27 cellular contexts compared by ENCODE assay signal in the genomic region with DNA sequence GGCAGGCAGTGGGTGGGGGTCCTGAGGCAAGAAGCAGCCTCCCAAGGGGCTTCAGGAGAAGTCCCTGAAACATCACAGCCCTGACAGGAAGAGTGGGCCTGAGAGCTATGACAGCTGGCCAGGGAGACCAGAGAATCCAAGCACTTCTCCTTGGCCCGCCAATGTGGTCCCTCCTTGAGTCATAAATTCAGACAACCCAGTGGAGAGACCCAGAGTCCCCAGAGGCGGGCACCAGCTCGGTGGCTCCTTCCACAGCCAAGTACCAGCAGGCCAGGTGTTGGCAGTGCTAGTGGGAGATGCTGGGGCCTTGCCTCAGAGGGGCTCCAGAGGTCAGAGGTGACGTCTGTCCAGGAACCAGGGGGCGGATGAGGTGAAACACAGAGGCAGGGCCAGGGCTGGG. TPM values are rescaled to one million over a fixed set of nuclear protein-coding genes. Genes with fewer than 3 reads are reported as not detected.
A peak's percentile ranks its signal among the peaks of the same experiment; 100 is the strongest.
DNase-seq lines count a peak whose midpoint lies in the region; ATAC-seq and TF ChIP-seq lines count a peak whose summit lies in the region.
"Had no signal": no experiment of that assay in that cellular context is flagged by ENCODE, and none has a peak within 500 bp of the region (broad histone marks: within the 10 kb centered on the region; RNA-seq: fewer than 3 reads in every experiment).

No MANE protein-coding gene starts in this region.

- H3K27ac Mint-ChIP-seq in stimulated activated naive CD8-positive, alpha-beta T cell treated with anti-CD3 and anti-CD28 coated beads, Interleukin-15, Interleukin-2, amounts not matched to agents 100 ng/mL and 50 ng/mL, for 24 hours, result peak overlapping the region; percentile 15
- H3K27ac Mint-ChIP-seq in stimulated activated naive CD8-positive, alpha-beta T cell treated with anti-CD3 and anti-CD28 coated beads, Interleukin-15, amount 100 ng/mL, for 72 hours, result no peak overlapping the region
- peak overlapping the region; percentile 32; the same call in 1 of the 2 replicates for H3K27ac Mint-ChIP-seq in WTC11
- H3K27ac Mint-ChIP-seq in naive B cell, result peak overlapping the region; percentile 93 to 99 (median 98)
- H3K27ac Mint-ChIP-seq: activated CD4-positive, alpha-beta T cell treated with anti-CD3 and anti-CD28 coated beads for 36 hours; activated CD8-positive, alpha-beta memory T cell treated with anti-CD3 and anti-CD28 coated beads, Interleukin-2, amount 10 ng/mL, durations not matched to agents 7 days and 5 days; immature natural killer cell had no signal

- in situ Hi-C loops in brain microvascular endothelial cell (cut with HindIII; ENCODE audit: low pct_ligation_motif_present, low sequenced_read_pairs), result no loop called here

- H3K27me3 ChIP-seq in brain microvascular endothelial cell (replicated peaks), result no peaks in the 10 kb centered on the region
- H3K27me3 ChIP-seq: hepatocyte, transverse colon had no signal

- H3K27ac ChIP-seq in brain microvascular endothelial cell, result no peak overlapping the region
- H3K27ac ChIP-seq: hepatocyte, left ventricle myocardium inferior had no signal

- no peak overlapping the region for H3K4me3 Mint-ChIP-seq in stimulated activated naive CD8-positive, alpha-beta T cell treated with anti-CD3 and anti-CD28 coated beads, Interleukin-15, Interleukin-2, amounts not matched to agents 100 ng/mL and 50 ng/mL, for 24 hours
- H3K4me3 Mint-ChIP-seq in stimulated activated naive CD8-positive, alpha-beta T cell treated with anti-CD3 and anti-CD28 coated beads, Interleukin-15, amount 100 ng/mL, for 72 hours, result no peak overlapping the region
- no peak overlapping the region for H3K4me3 Mint-ChIP-seq in WTC11
- H3K4me3 Mint-ChIP-seq in naive B cell, result peak overlapping the region in 7 of 8 donors; percentile 91 to 98 (median 94)
- H3K4me3 Mint-ChIP-seq: activated CD4-positive, alpha-beta T cell treated with anti-CD3 and anti-CD28 coated beads for 36 hours; activated CD8-positive, alpha-beta memory T cell treated with anti-CD3 and anti-CD28 coated beads, Interleukin-2, amount 10 ng/mL, durations not matched to agents 7 days and 5 days; immature natural killer cell; T-cell had no signal

- peaks cover 55% of the 10 kb centered on the region for H3K36me3 ChIP-seq in brain microvascular endothelial cell (replicated peaks)

- no peak overlapping the region for H3K4me3 ChIP-seq in brain microvascular endothelial cell (ENCODE audit: low read depth, low read length)
- H3K4me3 ChIP-seq: hepatocyte, left ventricle myocardium inferior, transverse colon had no signal

- no peak for ATAC-seq in stimulated activated naive CD8-positive, alpha-beta T cell treated with anti-CD3 and anti-CD28 coated beads, Interleukin-15, amount 100 ng/mL, for 72 hours
- ATAC-seq in WTC11 (no peak), naive B cell (ENCODE audit: low read depth in 2 of 2) (no peak)
- ATAC-seq in activated CD4-positive, CD25-positive, alpha-beta regulatory T cell treated with anti-CD3 and anti-CD28 coated beads, Interleukin-2, amount 50 U/mL, for 24 hours, result no peak
- ATAC-seq: activated CD4-positive, alpha-beta T cell treated with anti-CD3 and anti-CD28 coated beads for 36 hours; activated CD8-positive, alpha-beta memory T cell treated with anti-CD3 and anti-CD28 coated beads, Interleukin-2, amount 10 ng/mL, durations not matched to agents 7 days and 5 days; esophagus mucosa; PC-3; stimulated activated naive CD8-positive, alpha-beta T cell treated with anti-CD3 and anti-CD28 coated beads, Interleukin-15, Interleukin-2, amounts not matched to agents 100 U/mL and 50 U/mL, for 24 hours; T-cell had no signal

- POLR2A ChIA-PET in WTC11 (lab: Charles Lee), result interaction anchor here (0.6 kb wide), 1 partner anchor 163 kb away, joined by 5 read pairs; no protein-coding TSS in a partner anchor

- CTCF ChIA-PET in WTC11 (lab: Charles Lee), result interaction anchor here (1.1 to 6.3 kb wide), 3 partner anchors 8 to 16 kb away, joined by 3 to 57 read pairs (median 29); a partner anchor contains a TSS

- H3K36me3 Mint-ChIP-seq in stimulated activated naive CD8-positive, alpha-beta T cell treated with anti-CD3 and anti-CD28 coated beads, Interleukin-15, Interleukin-2, amounts not matched to agents 100 ng/mL and 50 ng/mL, for 24 hours (ENCODE audit: low read depth), result peaks cover 54% of the 10 kb centered on the region
- H3K36me3 Mint-ChIP-seq in WTC11, result peaks cover 57% of the 10 kb centered on the region
- H3K36me3 Mint-ChIP-seq in naive B cell, result peaks cover 17 to 24% of the 10 kb centered on the region in 2 donors

- DNase-seq in stimulated activated naive CD8-positive, alpha-beta T cell treated with anti-CD3 and anti-CD28 coated beads, Interleukin-15, amount 100 ng/mL, for 72 hours, result no peak
- no peak for DNase-seq in WTC11 (ENCODE audit: low spot score)
- DNase-seq in naive B cell, result no peak
- no peak for DNase-seq in activated CD4-positive, CD25-positive, alpha-beta regulatory T cell (lab: John Stamatoyannopoulos, UW)
- no peak for DNase-seq in brain microvascular endothelial cell
- DNase-seq in cerebellum (ENCODE audit: low spot score), result no peak
- DNase-seq: activated CD4-positive, alpha-beta T cell treated with anti-CD3 and anti-CD28 coated beads for 36 hours; activated CD8-positive, alpha-beta memory T cell treated with anti-CD3 and anti-CD28 coated beads, Interleukin-2, amount 10 ng/mL, durations not matched to agents 7 days and 5 days; CD4-positive, CD25-positive, alpha-beta regulatory T cell; effector memory CD4-positive, alpha-beta T cell; foreskin melanocyte; HCEC 1CT; immature natural killer cell; left ventricle myocardium inferior; NCI-H1048; NCI-H187; nucleus accumbens; PC-3; small intestine; stimulated activated CD4-positive, alpha-beta T cell treated with anti-CD3 and anti-CD28 coated beads, Interleukin-2, amount 100 ng/mL, for 48 hours; stimulated activated naive CD8-positive, alpha-beta T cell treated with anti-CD3 and anti-CD28 coated beads, Interleukin-15, Interleukin-2, amounts not matched to agents 100 U/mL and 50 U/mL, for 24 hours had no signal

- no peaks in the 10 kb centered on the region for H3K27me3 Mint-ChIP-seq in stimulated activated naive CD8-positive, alpha-beta T cell treated with anti-CD3 and anti-CD28 coated beads, Interleukin-15, Interleukin-2, amounts not matched to agents 100 ng/mL and 50 ng/mL, for 24 hours
- H3K27me3 Mint-ChIP-seq in stimulated activated naive CD8-positive, alpha-beta T cell treated with anti-CD3 and anti-CD28 coated beads, Interleukin-15, amount 100 ng/mL, for 72 hours, result no peaks in the 10 kb centered on the region
- no peaks in the 10 kb centered on the region for H3K27me3 Mint-ChIP-seq in WTC11 (ENCODE audit: low read depth)
- no peaks in the 10 kb centered on the region for H3K27me3 Mint-ChIP-seq in naive B cell
- H3K27me3 Mint-ChIP-seq: activated CD4-positive, alpha-beta T cell treated with anti-CD3 and anti-CD28 coated beads for 36 hours; activated CD8-positive, alpha-beta memory T cell treated with anti-CD3 and anti-CD28 coated beads, Interleukin-2, amount 10 ng/mL, durations not matched to agents 7 days and 5 days; CD4-positive, CD25-positive, alpha-beta regulatory T cell; T-cell had no signal

- H3K4me1 Mint-ChIP-seq in stimulated activated naive CD8-positive, alpha-beta T cell treated with anti-CD3 and anti-CD28 coated beads, Interleukin-15, Interleukin-2, amounts not matched to agents 100 ng/mL and 50 ng/mL, for 24 hours (ENCODE audit: low read depth), result peaks cover 35% of the 10 kb centered on the region
- peaks cover 56% of the 10 kb centered on the region for H3K4me1 Mint-ChIP-seq in stimulated activated naive CD8-positive, alpha-beta T cell treated with anti-CD3 and anti-CD28 coated beads, Interleukin-15, amount 100 ng/mL, for 72 hours
- peaks cover 24% of the 10 kb centered on the region for H3K4me1 Mint-ChIP-seq in WTC11
- H3K4me1 Mint-ChIP-seq in naive B cell, result peaks cover 59 to 75% (median 72%) of the 10 kb centered on the region in 3 donors

- TF ChIP-seq CTCF in WTC11 (IDR thresholded peaks at IDR 0.05), result no peak
- no peak for TF ChIP-seq CTCF in brain microvascular endothelial cell (IDR thresholded peaks at IDR 0.05; ENCODE audit: low read depth, low read length, missing control alignments)

- no peaks in the 10 kb centered on the region for H3K9me3 Mint-ChIP-seq in stimulated activated naive CD8-positive, alpha-beta T cell treated with anti-CD3 and anti-CD28 coated beads, Interleukin-15, Interleukin-2, amounts not matched to agents 100 ng/mL and 50 ng/mL, for 24 hours
- no peaks in the 10 kb centered on the region for H3K9me3 Mint-ChIP-seq in stimulated activated naive CD8-positive, alpha-beta T cell treated with anti-CD3 and anti-CD28 coated beads, Interleukin-15, amount 100 ng/mL, for 72 hours
- H3K9me3 Mint-ChIP-seq in WTC11 (no peaks in the 10 kb centered on the region), naive B cell (peaks cover 0 to 1% (median 0%) of the 10 kb centered on the region in 7 donors)
- H3K9me3 Mint-ChIP-seq: CD4-positive, CD25-positive, alpha-beta regulatory T cell; immature natural killer cell; T-cell had no signal

TF ChIP-seq in WTC11, 78 proteins besides CTCF, POLR2A, EP300 and RAD21 (continues in another document):
- TF ChIP-seq, protein P1, sequence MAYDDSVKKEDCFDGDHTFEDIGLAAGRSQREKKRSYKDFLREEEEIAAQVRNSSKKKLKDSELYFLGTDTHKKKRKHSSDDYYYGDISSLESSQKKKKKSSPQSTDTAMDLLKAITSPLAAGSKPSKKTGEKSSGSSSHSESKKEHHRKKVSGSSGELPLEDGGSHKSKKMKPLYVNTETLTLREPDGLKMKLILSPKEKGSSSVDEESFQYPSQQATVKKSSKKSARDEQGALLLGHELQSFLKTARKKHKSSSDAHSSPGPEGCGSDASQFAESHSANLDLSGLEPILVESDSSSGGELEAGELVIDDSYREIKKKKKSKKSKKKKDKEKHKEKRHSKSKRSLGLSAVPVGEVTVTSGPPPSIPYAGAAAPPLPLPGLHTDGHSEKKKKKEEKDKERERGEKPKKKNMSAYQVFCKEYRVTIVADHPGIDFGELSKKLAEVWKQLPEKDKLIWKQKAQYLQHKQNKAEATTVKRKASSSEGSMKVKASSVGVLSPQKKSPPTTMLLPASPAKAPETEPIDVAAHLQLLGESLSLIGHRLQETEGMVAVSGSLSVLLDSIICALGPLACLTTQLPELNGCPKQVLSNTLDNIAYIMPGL (CRISPR knock-in tag; IDR thresholded peaks at IDR 0.05), result no peak

RNA-seq across cellular contexts. Expression of a gene that starts 1.6 kb away (rescaled TPM):
- total RNA-seq in WTC11 (2021), result 9.0 to 9.9 TPM (median 9.0 TPM) in 3 replicates
- polyA plus RNA-seq in naive B cell (ENCODE audit: low read depth in 6 of 6), result 10 to 100 TPM; 12.7 to 47.7 (median 38.1) TPM
- total RNA-seq in cerebellum, result 6.4 TPM

RNA-seq across cellular contexts. Expression of a gene that starts 5.6 kb away (rescaled TPM):
- 136 to 156 TPM (median 137 TPM) in 3 replicates for total RNA-seq in WTC11 (2021)
- polyA plus RNA-seq in naive B cell (ENCODE audit: low read depth in 6 of 6), result 10 to 100 TPM; 25.8 to 72.8 (median 43.0) TPM
- total RNA-seq in cerebellum, result 50.5 TPM

RNA-seq across cellular contexts. Expression of a gene that starts 13.8 kb away (rescaled TPM):
- 124 to 142 TPM (median 139 TPM) in 3 replicates for total RNA-seq in WTC11 (2021)
- 1 to 10 TPM; 1.5 to 6.0 (median 3.9) TPM for polyA plus RNA-seq in naive B cell (ENCODE audit: low read depth in 6 of 6)
- 10.4 TPM for total RNA-seq in cerebellum

RNA-seq across cellular contexts. Expression of a gene that starts 37.7 kb away (rescaled TPM):
- total RNA-seq in WTC11 (2021) (267 to 288 TPM (median 269 TPM) in 3 replicates), cerebellum (139 TPM)
- 1 to 10 TPM in 1 of 6 donors, under 1 TPM in 3, not detected in 2; 0.31 to 1.9 (median 0.65) TPM for polyA plus RNA-seq in naive B cell (ENCODE audit: low read depth in 6 of 6)

RNA-seq across cellular contexts. Expression of a gene that starts 43.2 kb away (rescaled TPM):
- total RNA-seq in WTC11 (2021) (95.1 to 101 TPM (median 95.6 TPM) in 3 replicates), cerebellum (35.9 TPM)
- polyA plus RNA-seq in naive B cell (ENCODE audit: low read depth in 6 of 6), result 1 to 10 TPM; 2.9 to 6.8 (median 4.6) TPM

Comparison
In these comparisons a context has a peak if more than half of its experiments do, and no peak if none do; other contexts are left out.
1. H3K27ac Mint-ChIP-seq: peak in stimulated activated naive CD8-positive, alpha-beta T cell treated with anti-CD3 and anti-CD28 coated beads, Interleukin-15, Interleukin-2, amounts not matched to agents 100 ng/mL and 50 ng/mL, for 24 hours (single experiment), WTC11 (single experiment) and naive B cell (6 of 6); none in stimulated activated naive CD8-positive, alpha-beta T cell treated with anti-CD3 and anti-CD28 coated beads, Interleukin-15, amount 100 ng/mL, for 72 hours (0 of 2).
2. H3K4me3 Mint-ChIP-seq: peak in naive B cell (7 of 8); none in stimulated activated naive CD8-positive, alpha-beta T cell treated with anti-CD3 and anti-CD28 coated beads, Interleukin-15, Interleukin-2, amounts not matched to agents 100 ng/mL and 50 ng/mL, for 24 hours (single experiment), stimulated activated naive CD8-positive, alpha-beta T cell treated with anti-CD3 and anti-CD28 coated beads, Interleukin-15, amount 100 ng/mL, for 72 hours (0 of 2) and WTC11 (single experiment).
3. RNA of a gene that starts 13.8 kb away (total RNA-seq): 124 to 142 TPM in WTC11; 10.4 TPM in cerebellum (single experiment); every median in the first group is over 10 times any median in the second.